In genomic region chr3:71409352-71409751, GRCh38 we compare ENCODE assay signal across 23 cellular contexts.
"Had no signal": no experiment of that assay in that cellular context is flagged by ENCODE, and none has a peak within 500 bp of the region (broad histone marks: within the 10 kb centered on the region; RNA-seq: fewer than 3 reads in every experiment).

No MANE protein-coding gene starts in this region.

- H3K4me3 Mint-ChIP-seq: activated CD4-positive, alpha-beta memory T cell treated with anti-CD3 and anti-CD28 coated beads, Interleukin-2, amount 10 ng/mL, durations not matched to agents 7 days and 5 days; activated CD8-positive, alpha-beta memory T cell treated with anti-CD3 and anti-CD28 coated beads, Interleukin-2, amount 10 ng/mL, durations not matched to agents 7 days and 5 days; activated T-helper 17 cell treated with anti-CD3 and anti-CD28 coated beads, Interleukin-2, amount 50 U/mL, for 72 hours; T-helper 2 cell treated with Interferon-gamma antibody and Interleukin-4, amounts not matched to agents 5 μg/mL and 100 μg/mL, for 36 hours had no signal

- H3K27ac ChIP-seq: adrenal gland, breast epithelium, gastrocnemius medialis, left lung, ovary, right lobe of liver, thoracic aorta, upper lobe of left lung had no signal

- DNase-seq: activated CD4-positive, alpha-beta memory T cell treated with anti-CD3 and anti-CD28 coated beads, Interleukin-2, amount 10 ng/mL, durations not matched to agents 7 days and 5 days; activated CD4-positive, alpha-beta T cell treated with anti-CD3 and anti-CD28 coated beads for 48 hours; activated CD4-positive, CD25-positive, alpha-beta regulatory T cell; activated CD8-positive, alpha-beta memory T cell treated with anti-CD3 and anti-CD28 coated beads, Interleukin-2, amount 10 ng/mL, durations not matched to agents 7 days and 5 days; activated naive CD4-positive, alpha-beta T cell; adrenal gland; effector CD4-positive, alpha-beta T cell; gastrocnemius medialis; head of caudate nucleus; kidney; left lung; mammary epithelial cell; ovary; right lobe of liver; stimulated activated CD4-positive, alpha-beta T cell treated with anti-CD3 and anti-CD28 coated beads, Interleukin-4, amount 100 ng/mL, for 1 hour; SW 1271; upper lobe of left lung had no signal

- H3K27me3 ChIP-seq: adrenal gland, breast epithelium, gastrocnemius medialis, left lung, ovary, right lobe of liver, upper lobe of left lung had no signal

- H3K4me2 ChIP-seq: smooth muscle cell had no signal

- H3K4me1 Mint-ChIP-seq: activated CD4-positive, alpha-beta memory T cell treated with anti-CD3 and anti-CD28 coated beads, Interleukin-2, amount 10 ng/mL, durations not matched to agents 7 days and 5 days; activated CD8-positive, alpha-beta memory T cell treated with anti-CD3 and anti-CD28 coated beads, Interleukin-2, amount 10 ng/mL, durations not matched to agents 7 days and 5 days had no signal

- H3K36me3 Mint-ChIP-seq: activated CD8-positive, alpha-beta memory T cell treated with anti-CD3 and anti-CD28 coated beads, Interleukin-2, amount 10 ng/mL, durations not matched to agents 7 days and 5 days had no signal

- H3K9me3 ChIP-seq: adrenal gland, breast epithelium, gastrocnemius medialis, left lung, ovary, right lobe of liver, thoracic aorta, upper lobe of left lung had no signal

- H3K4me1 ChIP-seq: adrenal gland, breast epithelium, right lobe of liver had no signal

- H3K4me3 ChIP-seq: adrenal gland, breast epithelium, gastrocnemius medialis, left lung, ovary, right lobe of liver, smooth muscle cell, thoracic aorta, upper lobe of left lung had no signal

- ATAC-seq: activated CD8-positive, alpha-beta memory T cell treated with anti-CD3 and anti-CD28 coated beads, Interleukin-2, amount 10 ng/mL, durations not matched to agents 7 days and 5 days; activated T-helper 17 cell treated with anti-CD3 and anti-CD28 coated beads, Interleukin-2, amount 50 U/mL, for 72 hours; esophagus mucosa; gastrocnemius medialis; left lung; right lobe of liver had no signal

- H3K27me3 Mint-ChIP-seq: activated CD8-positive, alpha-beta memory T cell treated with anti-CD3 and anti-CD28 coated beads, Interleukin-2, amount 10 ng/mL, durations not matched to agents 7 days and 5 days; activated T-helper 17 cell treated with anti-CD3 and anti-CD28 coated beads, Interleukin-2, amount 50 U/mL, for 72 hours had no signal

- H3K9me3 Mint-ChIP-seq: activated CD4-positive, alpha-beta memory T cell treated with anti-CD3 and anti-CD28 coated beads, Interleukin-2, amount 10 ng/mL, durations not matched to agents 7 days and 5 days; activated T-helper 17 cell treated with anti-CD3 and anti-CD28 coated beads, Interleukin-2, amount 50 U/mL, for 72 hours; T-helper 2 cell treated with Interferon-gamma antibody and Interleukin-4, amounts not matched to agents 5 μg/mL and 100 μg/mL, for 36 hours had no signal

- H3K36me3 ChIP-seq: adrenal gland, breast epithelium, gastrocnemius medialis, left lung, ovary, right lobe of liver, thoracic aorta, upper lobe of left lung had no signal

- H3K27ac Mint-ChIP-seq: activated CD4-positive, alpha-beta memory T cell treated with anti-CD3 and anti-CD28 coated beads, Interleukin-2, amount 10 ng/mL, durations not matched to agents 7 days and 5 days; activated CD8-positive, alpha-beta memory T cell treated with anti-CD3 and anti-CD28 coated beads, Interleukin-2, amount 10 ng/mL, durations not matched to agents 7 days and 5 days; activated T-helper 17 cell treated with anti-CD3 and anti-CD28 coated beads, Interleukin-2, amount 50 U/mL, for 72 hours; T-helper 2 cell treated with Interferon-gamma antibody and Interleukin-4, amounts not matched to agents 5 μg/mL and 100 μg/mL, for 36 hours had no signal
